ENCODE assay signal across 21 cellular contexts in the genomic region with DNA sequence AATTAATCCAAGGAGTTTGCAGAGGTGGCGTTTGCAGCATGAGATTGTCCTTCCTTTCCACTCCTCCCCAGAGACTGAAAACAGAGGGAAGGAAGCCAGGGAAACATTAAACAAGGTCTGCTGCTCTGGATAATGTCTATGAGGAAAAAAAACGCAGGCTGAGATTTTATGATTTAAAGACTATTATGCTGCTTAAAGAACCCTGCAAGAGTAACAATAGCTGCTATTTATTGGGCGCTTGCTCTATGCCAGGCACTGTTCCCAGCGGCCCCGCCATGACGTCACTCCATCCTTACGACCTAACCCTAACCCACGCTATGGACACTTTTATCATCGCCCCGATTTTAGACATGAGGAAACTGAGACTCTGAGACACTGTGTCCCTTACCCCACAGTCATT.
DNase-seq lines count a peak whose midpoint lies in the region; ATAC-seq, FAIRE-seq and TF ChIP-seq lines count a peak whose summit lies in the region.
"Had no signal": no experiment of that assay in that cellular context is flagged by ENCODE, and none has a peak within 500 bp of the region (broad histone marks: within the 10 kb centered on the region; RNA-seq: fewer than 3 reads in every experiment).

No MANE protein-coding gene starts in this region.

- ATAC-seq in HepG2 (no peak), right lobe of liver (no peak)
- ATAC-seq in naive thymus-derived CD8-positive, alpha-beta T cell: no peak
- ATAC-seq: WTC11 had no signal

- BruUV-seq in HepG2 (replicated peaks; lab: Mats Ljungman, UMichigan): no TSS peak

- TF ChIP-seq POLR2A in HepG2 (IDR thresholded peaks at IDR 0.05; ENCODE audit: insufficient read depth in 1 of 2, low read depth in 2 of 2, low read length in 2 of 2): no peak
- no peak for TF ChIP-seq POLR2A in right lobe of liver (IDR thresholded peaks at IDR 0.05)

- no peaks in the 10 kb centered on the region for H3K27me3 Mint-ChIP-seq in naive thymus-derived CD8-positive, alpha-beta T cell
- H3K27me3 Mint-ChIP-seq in endothelial cell (ENCODE audit: unreplicated experiment): peaks cover 12% of the 10 kb centered on the region

- FAIRE-seq in HepG2 (lab: Jason Lieb, UNC): no peak
- FAIRE-seq: HTR-8/SVneo, urothelium cell line had no signal

- CTCF ChIA-PET in HepG2 (lab: Yijun Ruan, JAX; ENCODE audit: low intra/inter-chr PET ratio, low total read pairs): no interaction called here

- H3K36me3 ChIP-seq in HepG2 (replicated peaks in 1 of 2; ENCODE audit: control insufficient read depth in 1 of 2, insufficient read depth in 2 of 2, low read length in 2 of 2) (no peaks in the 10 kb centered on the region), right lobe of liver (no peaks in the 10 kb centered on the region), KOPT-K1 (ENCODE audit: insufficient read depth, low read length) (no peaks in the 10 kb centered on the region)

- peak overlapping the region in 7 of 10 donors; percentile 0 to 76 (median 50) for H3K4me3 Mint-ChIP-seq in naive thymus-derived CD8-positive, alpha-beta T cell
- no peak overlapping the region for H3K4me3 Mint-ChIP-seq in endothelial cell (ENCODE audit: unreplicated experiment)
- H3K4me3 Mint-ChIP-seq: activated CD4-positive, alpha-beta memory T cell treated with anti-CD3 and anti-CD28 coated beads for 36 hours; WTC11 had no signal

- no peak overlapping the region for H3K27ac ChIP-seq in HepG2 (ENCODE audit: extremely low read length, insufficient read depth, low read length)
- no peak overlapping the region for H3K27ac ChIP-seq in right lobe of liver
- H3K27ac ChIP-seq in KOPT-K1 (ENCODE audit: low read depth, low read length, poor library complexity, severe bottlenecking): peak overlapping the region; percentile 98
- H3K27ac ChIP-seq: PC-9 had no signal

- H3K27ac Mint-ChIP-seq in naive thymus-derived CD8-positive, alpha-beta T cell: peak overlapping the region in 7 of 10 donors; percentile 23 to 84 (median 56)
- no peak overlapping the region for H3K27ac Mint-ChIP-seq in endothelial cell (ENCODE audit: unreplicated experiment)
- H3K27ac Mint-ChIP-seq: activated CD4-positive, alpha-beta memory T cell treated with anti-CD3 and anti-CD28 coated beads for 36 hours; WTC11 had no signal

- H3K4me2 ChIP-seq in HepG2 (ENCODE audit: low read depth, low read length): no peak overlapping the region
- H3K4me2 ChIP-seq: PC-9 had no signal

- intact Hi-C loops in HepG2 (cut with micrococcal nuclease; ENCODE audit: unreplicated experiment) (no loop called here), right lobe of liver (cut with DNase I) (no loop called here)

- H3K9ac ChIP-seq in HepG2 (ENCODE audit: insufficient read depth, low read depth, low read length): no peak overlapping the region

- H3K79me2 ChIP-seq in HepG2 (ENCODE audit: insufficient read depth, low read length): no peaks in the 10 kb centered on the region

- in situ Hi-C loops in HepG2 (cut with HindIII; ENCODE audit: extremely low pct_ligation_motif_present, low pct_unique_long_range_greater_than_20kb): no loop called here

- no peak for DNase-seq in HepG2 (ENCODE audit: low spot score)
- DNase-seq in right lobe of liver: no peak
- DNase-seq in naive thymus-derived CD8-positive, alpha-beta T cell: no peak
- no peak for DNase-seq in activated CD8-positive, alpha-beta memory T cell treated with anti-CD3 and anti-CD28 coated beads, Interleukin-2, amount 50 U/mL, for 48 hours
- no peak for DNase-seq in mucosa of gallbladder (ENCODE audit: low spot score)
- DNase-seq in endothelial cell (ENCODE audit: low spot score): no peak
- no peak for DNase-seq in epidermal melanocyte (ENCODE audit: insufficient read length, low spot score)
- DNase-seq: activated CD4-positive, alpha-beta memory T cell treated with anti-CD3 and anti-CD28 coated beads for 36 hours; activated gamma-delta T cell treated with Interleukin-2 at 50 U/mL for 16 hours; activated T-cell treated with anti-CD3 and anti-CD28 coated beads, Interleukin-2, amount 50 U/mL, for 1 hour; effector CD8-positive, alpha-beta T cell; Karpas-422; kidney glomerular epithelial cell; mammary epithelial cell; NCI-H1048; NCI-H2029; PC-9 had no signal

- H3K27me3 ChIP-seq in HepG2 (ENCODE audit: control insufficient read depth in 1 of 2, insufficient read depth in 2 of 2, low read length in 2 of 2) (peaks cover 0 to 1% of the 10 kb centered on the region in 2 experiments; a peak in 2 of 5 replicates), right lobe of liver (no peaks in the 10 kb centered on the region)

- WGBS in HepG2 (ENCODE audit: low lambda C conversion rate): 43% methylated on average over 10 of the region's 10 CpGs
- WGBS in right lobe of liver (ENCODE audit: insufficient coverage, low coverage, low lambda C conversion rate, missing lambda C conversion rate): 67% methylated on average over 9 of the region's 10 CpGs

- H3K4me3 ChIP-seq in HepG2 (replicated peaks in 1 of 3; ENCODE audit: insufficient read depth in 1 of 3, low read depth in 2 of 3, low read length in 3 of 3): no peak overlapping the region
- no peak overlapping the region for H3K4me3 ChIP-seq in right lobe of liver
- H3K4me3 ChIP-seq: PC-9 had no signal

- no peaks in the 10 kb centered on the region for H3K36me3 Mint-ChIP-seq in naive thymus-derived CD8-positive, alpha-beta T cell
- no peaks in the 10 kb centered on the region for H3K36me3 Mint-ChIP-seq in endothelial cell (ENCODE audit: low read depth, unreplicated experiment)
- H3K36me3 Mint-ChIP-seq: activated CD4-positive, alpha-beta memory T cell treated with anti-CD3 and anti-CD28 coated beads for 36 hours; WTC11 had no signal

- peaks cover 30 to 46% (median 42%) of the 10 kb centered on the region in 4 donors for H3K4me1 Mint-ChIP-seq in naive thymus-derived CD8-positive, alpha-beta T cell
- peaks cover 28% of the 10 kb centered on the region for H3K4me1 Mint-ChIP-seq in endothelial cell (ENCODE audit: unreplicated experiment)

- POLR2A ChIA-PET in HepG2 (lab: Yijun Ruan, JAX): no interaction called here
- POLR2A ChIA-PET in naive thymus-derived CD8-positive, alpha-beta T cell (lab: Charles Lee): interaction anchor here (1.6 kb wide), 1 partner anchor 11 kb away, joined by 4 read pairs; no protein-coding TSS in a partner anchor

- H2AFZ ChIP-seq in HepG2 (ENCODE audit: low read length): no peak overlapping the region
- H2AFZ ChIP-seq: PC-9 had no signal

- no peak for TF ChIP-seq EP300 in HepG2 (IDR thresholded peaks at IDR 0.05; ENCODE audit: low read depth in 2 of 2, low read length in 2 of 2)
- TF ChIP-seq EP300 in HepG2 (CRISPR knock-in tag; IDR thresholded peaks at IDR 0.05; ENCODE audit: borderline replicate concordance): no peak

- H3K9me3 ChIP-seq in HepG2 (ENCODE audit: low read length) (no peaks in the 10 kb centered on the region), right lobe of liver (no peaks in the 10 kb centered on the region), KOPT-K1 (ENCODE audit: insufficient read depth, low read length, poor library complexity, severe bottlenecking) (no peaks in the 10 kb centered on the region)

- TF ChIP-seq CTCF in HepG2 (CRISPR knock-in tag; IDR thresholded peaks at IDR 0.05): no peak
- TF ChIP-seq CTCF in right lobe of liver (IDR thresholded peaks at IDR 0.05): no peak
- no peak for TF ChIP-seq CTCF in endothelial cell (IDR thresholded peaks at IDR 0.05; ENCODE audit: unreplicated experiment)

- H3K9me3 Mint-ChIP-seq in naive thymus-derived CD8-positive, alpha-beta T cell: no peaks in the 10 kb centered on the region
- no peaks in the 10 kb centered on the region for H3K9me3 Mint-ChIP-seq in endothelial cell (ENCODE audit: unreplicated experiment)
- H3K9me3 Mint-ChIP-seq: activated CD4-positive, alpha-beta memory T cell treated with anti-CD3 and anti-CD28 coated beads for 36 hours; WTC11 had no signal

- no peaks in the 10 kb centered on the region for H3K4me1 ChIP-seq in HepG2 (ENCODE audit: insufficient read depth, low read length)
- peaks cover 0 to 4% (median 0%) of the 10 kb centered on the region in 4 donors for H3K4me1 ChIP-seq in right lobe of liver

- H4K20me1 ChIP-seq in HepG2 (ENCODE audit: insufficient read depth, low read length): no peaks in the 10 kb centered on the region

- no peak for TF ChIP-seq RAD21 in HepG2 (CRISPR knock-in tag; IDR thresholded peaks at IDR 0.05)

TF ChIP-seq in HepG2, 621 proteins besides CTCF, POLR2A, EP300 and RAD21:
- TF ChIP-seq ATF7 (IDR thresholded peaks at IDR 0.05) (peak; percentile 94), ATF7 (CRISPR knock-in tag; IDR thresholded peaks at IDR 0.05) (no peak), SP2 (CRISPR knock-in tag; IDR thresholded peaks at IDR 0.05) (no peak), CREB1 (IDR thresholded peaks at IDR 0.05) (peak; percentile 91), CREB1 (CRISPR knock-in tag; IDR thresholded peaks at IDR 0.05) (no peak)
